In genomic region chr7:157851501-157852067, GRCh38 we compare ENCODE assay signal across 8 cellular contexts.
DNase-seq lines count a peak whose midpoint lies in the region; ATAC-seq lines count a peak whose summit lies in the region.

No MANE protein-coding gene starts in this region.

- H3K36me3 Mint-ChIP-seq in CD8-positive, alpha-beta memory T cell = no peaks in the 10 kb centered on the region

- no peaks in the 10 kb centered on the region for H3K36me3 ChIP-seq in CD8-positive, alpha-beta memory T cell (ENCODE audit: insufficient read depth, low read length)

- POLR2A ChIA-PET in CD8-positive, alpha-beta memory T cell (lab: Charles Lee) = no interaction called here

- peaks cover 5 to 13% (median 10%) of the 10 kb centered on the region in 3 donors for H3K4me1 Mint-ChIP-seq in CD8-positive, alpha-beta memory T cell

- H3K27me3 ChIP-seq in CD8-positive, alpha-beta memory T cell (ENCODE audit: insufficient read depth, low read length, poor library complexity, severe bottlenecking) = no peaks in the 10 kb centered on the region

- ATAC-seq in GM18502 (IDR thresholded peaks at IDR 0.05; ENCODE audit: poor library complexity, unreplicated experiment) (no peak), GM18867 (IDR thresholded peaks at IDR 0.05; ENCODE audit: unreplicated experiment) (no peak), HG02870 (IDR thresholded peaks at IDR 0.05; ENCODE audit: unreplicated experiment) (no peak)

- H3K27ac ChIP-seq in CD8-positive, alpha-beta memory T cell (ENCODE audit: low read depth, low read length) = no peak overlapping the region

- DNase-seq in CD8-positive, alpha-beta memory T cell = peak in 2 of 5 donors; percentile 42 to 70
- peak; percentile 71 to 74 for DNase-seq in NOMO-1 (lab: John Stamatoyannopoulos, UW; ENCODE audit: unreplicated experiment in 2 of 2)
- DNase-seq in activated T-cell treated with anti-CD3 and anti-CD28 coated beads, Interleukin-2, amount 50 U/mL, for 48 hours = peak; percentile 82 to 83
- peak; percentile 68 for DNase-seq in islet precursor cell
- peak; percentile 66 to 67 for DNase-seq in stimulated activated CD4-positive, alpha-beta T cell treated with anti-CD3 and anti-CD28 coated beads, Interleukin-2, amount 100 ng/mL, for 48 hours

- H3K4me3 ChIP-seq in CD8-positive, alpha-beta memory T cell (ENCODE audit: low read length) = peak overlapping the region; percentile 54

- H3K27me3 Mint-ChIP-seq in CD8-positive, alpha-beta memory T cell = peaks cover 3 to 8% of the 10 kb centered on the region in 2 donors

- no peaks in the 10 kb centered on the region for H3K9me3 Mint-ChIP-seq in CD8-positive, alpha-beta memory T cell

- peak overlapping the region in 6 of 7 donors; percentile 68 to 79 (median 73) for H3K4me3 Mint-ChIP-seq in CD8-positive, alpha-beta memory T cell

- no peaks in the 10 kb centered on the region for H3K9me3 ChIP-seq in CD8-positive, alpha-beta memory T cell (ENCODE audit: low read length)

- peaks cover 10% of the 10 kb centered on the region for H3K4me1 ChIP-seq in CD8-positive, alpha-beta memory T cell (ENCODE audit: insufficient read depth, low read length)

- peak overlapping the region in 6 of 8 donors; percentile 44 to 92 (median 76) for H3K27ac Mint-ChIP-seq in CD8-positive, alpha-beta memory T cell

- CTCF ChIA-PET in CD8-positive, alpha-beta memory T cell (lab: Charles Lee) = no interaction called here
